In genomic region chr7:148856891-148857290, GRCh38 we compare ENCODE assay signal across 12 cellular contexts. TPM values are rescaled to one million over a fixed set of nuclear protein-coding genes. Genes with fewer than 3 reads are reported as not detected.
A peak's percentile ranks its signal among the peaks of the same experiment; 100 is the strongest.
DNase-seq lines count a peak whose midpoint lies in the region; ATAC-seq, FAIRE-seq and TF ChIP-seq lines count a peak whose summit lies in the region.
"Had no signal": no experiment of that assay in that cellular context is flagged by ENCODE, and none has a peak within 500 bp of the region (broad histone marks: within the 10 kb centered on the region; RNA-seq: fewer than 3 reads in every experiment).

No MANE protein-coding gene starts in this region.

- H3K4me3 ChIP-seq in astrocyte (ENCODE audit: insufficient read depth, low read depth, low read length), result no peak overlapping the region
- H3K4me3 ChIP-seq: gastrocnemius medialis, left ventricle myocardium inferior, thoracic aorta had no signal

- no peak overlapping the region for H3K4me2 ChIP-seq in astrocyte (ENCODE audit: low read length)

- no peak overlapping the region for H3K4me3 Mint-ChIP-seq in activated T-cell treated with anti-CD3 and anti-CD28 coated beads, Interleukin-2, amount 50 U/mL, for 4 hours
- no peak overlapping the region for H3K4me3 Mint-ChIP-seq in astrocyte (ENCODE audit: unreplicated experiment)
- peak overlapping the region; percentile 40 to 45 for H3K4me3 Mint-ChIP-seq in stimulated activated naive CD8-positive, alpha-beta T cell treated with anti-CD3 and anti-CD28 coated beads, Interleukin-15, amount 100 ng/mL, for 72 hours

- peaks cover 4% of the 10 kb centered on the region for H3K4me1 ChIP-seq in astrocyte (ENCODE audit: insufficient read depth, low read length)
- H3K4me1 ChIP-seq: gastrocnemius medialis, left ventricle myocardium inferior had no signal

- peaks cover 32% of the 10 kb centered on the region for H4K20me1 ChIP-seq in astrocyte (ENCODE audit: insufficient read depth, low read length)

- H3K79me2 ChIP-seq in astrocyte (ENCODE audit: insufficient read depth, low read length), result peaks cover 89% of the 10 kb centered on the region

- H3K4me1 Mint-ChIP-seq in activated T-cell treated with anti-CD3 and anti-CD28 coated beads, Interleukin-2, amount 50 U/mL, for 4 hours (ENCODE audit: low read depth), result peaks cover 25% of the 10 kb centered on the region
- peaks cover 5% of the 10 kb centered on the region for H3K4me1 Mint-ChIP-seq in astrocyte (ENCODE audit: low read depth, unreplicated experiment)
- peaks cover 38% of the 10 kb centered on the region for H3K4me1 Mint-ChIP-seq in stimulated activated naive CD8-positive, alpha-beta T cell treated with anti-CD3 and anti-CD28 coated beads, Interleukin-15, amount 100 ng/mL, for 72 hours

- no peak overlapping the region for H3K9ac ChIP-seq in astrocyte (ENCODE audit: low read length)

- H3K27me3 ChIP-seq in astrocyte (ENCODE audit: insufficient read depth, low read length), result no peaks in the 10 kb centered on the region
- H3K27me3 ChIP-seq: gastrocnemius medialis had no signal

- peaks cover 2% of the 10 kb centered on the region for H3K36me3 Mint-ChIP-seq in activated T-cell treated with anti-CD3 and anti-CD28 coated beads, Interleukin-2, amount 50 U/mL, for 4 hours (ENCODE audit: insufficient read depth)
- H3K36me3 Mint-ChIP-seq in astrocyte (ENCODE audit: low read depth, unreplicated experiment), result no peaks in the 10 kb centered on the region

- no peak overlapping the region for H3K27ac Mint-ChIP-seq in astrocyte (ENCODE audit: unreplicated experiment)
- peak overlapping the region in 1 of 2 donors; percentile 75 for H3K27ac Mint-ChIP-seq in stimulated activated naive CD8-positive, alpha-beta T cell treated with anti-CD3 and anti-CD28 coated beads, Interleukin-15, amount 100 ng/mL, for 72 hours

- H3K36me3 ChIP-seq in astrocyte (ENCODE audit: insufficient read depth, low read length), result no peaks in the 10 kb centered on the region
- H3K36me3 ChIP-seq: gastrocnemius medialis, left ventricle myocardium inferior, thoracic aorta had no signal

- peak; percentile 81 for ATAC-seq in activated T-cell treated with anti-CD3 and anti-CD28 coated beads, Interleukin-2, amount 50 U/mL, for 4 hours
- ATAC-seq in HG03432 (IDR thresholded peaks at IDR 0.05; ENCODE audit: unreplicated experiment) (peak; percentile 56), GM18867 (IDR thresholded peaks at IDR 0.05; ENCODE audit: unreplicated experiment) (no peak)
- peak; percentile 99 for ATAC-seq in stimulated activated naive CD8-positive, alpha-beta T cell treated with anti-CD3 and anti-CD28 coated beads, Interleukin-15, amount 100 ng/mL, for 72 hours
- ATAC-seq: gastrocnemius medialis had no signal

- H3K9me3 ChIP-seq in astrocyte (ENCODE audit: insufficient read depth, low read depth, low read length), result no peaks in the 10 kb centered on the region
- H3K9me3 ChIP-seq: gastrocnemius medialis, left ventricle myocardium inferior, thoracic aorta had no signal

- H3K27ac ChIP-seq in astrocyte (ENCODE audit: low read depth, low read length), result no peak overlapping the region
- H3K27ac ChIP-seq: gastrocnemius medialis, left ventricle myocardium inferior, thoracic aorta had no signal

- no peak overlapping the region for H2AFZ ChIP-seq in astrocyte (ENCODE audit: low read depth, low read length)

- TF ChIP-seq CTCF in astrocyte (IDR thresholded peaks at IDR 0.05; ENCODE audit: insufficient read depth, low read depth, low read length), result no peak

- FAIRE-seq in astrocyte (lab: Jason Lieb, UNC), result no peak

- H3K9me3 Mint-ChIP-seq in activated T-cell treated with anti-CD3 and anti-CD28 coated beads, Interleukin-2, amount 50 U/mL, for 4 hours, result no peaks in the 10 kb centered on the region
- H3K9me3 Mint-ChIP-seq in astrocyte (ENCODE audit: unreplicated experiment), result no peaks in the 10 kb centered on the region
- no peaks in the 10 kb centered on the region for H3K9me3 Mint-ChIP-seq in stimulated activated naive CD8-positive, alpha-beta T cell treated with anti-CD3 and anti-CD28 coated beads, Interleukin-15, amount 100 ng/mL, for 72 hours

- H3K27me3 Mint-ChIP-seq in activated T-cell treated with anti-CD3 and anti-CD28 coated beads, Interleukin-2, amount 50 U/mL, for 4 hours (ENCODE audit: low read depth), result no peaks in the 10 kb centered on the region
- H3K27me3 Mint-ChIP-seq in astrocyte (ENCODE audit: low read depth, unreplicated experiment), result no peaks in the 10 kb centered on the region
- H3K27me3 Mint-ChIP-seq in stimulated activated naive CD8-positive, alpha-beta T cell treated with anti-CD3 and anti-CD28 coated beads, Interleukin-15, amount 100 ng/mL, for 72 hours, result no peaks in the 10 kb centered on the region

- no peak for DNase-seq in activated T-cell treated with anti-CD3 and anti-CD28 coated beads, Interleukin-2, amount 50 U/mL, for 4 hours
- DNase-seq in activated T-cell treated with anti-CD3 and anti-CD28 coated beads, Interleukin-2, amount 50 U/mL, for 48 hours, result no peak
- DNase-seq in astrocyte (ENCODE audit: low read depth) (peak; percentile 48), KG1 (lab: John Stamatoyannopoulos, UW) (no peak), activated gamma-delta T cell treated with Interleukin-2 at 50 U/mL for 16 hours (no peak)
- DNase-seq in stimulated activated naive CD8-positive, alpha-beta T cell treated with anti-CD3 and anti-CD28 coated beads, Interleukin-15, amount 100 ng/mL, for 72 hours, result peak in 1 of 2 donors; percentile 49
- DNase-seq: left ventricle myocardium inferior, NCI-H510A had no signal

RNA-seq across cellular contexts. Expression of gene EZH2, which starts 27.2 kb away (rescaled TPM):
- total RNA-seq in activated T-cell treated with anti-CD3 and anti-CD28 coated beads, Interleukin-2, amount 50 U/mL, for 4 hours, result 100 to 1,000 TPM; 114 to 137 (median 123) TPM
- 10.9 and 13.8 TPM in 2 replicates for total RNA-seq in astrocyte

Comparison
In these comparisons a context has a peak if more than half of its experiments do, and no peak if none do; other contexts are left out.
1. H3K4me3 Mint-ChIP-seq: peak in stimulated activated naive CD8-positive, alpha-beta T cell treated with anti-CD3 and anti-CD28 coated beads, Interleukin-15, amount 100 ng/mL, for 72 hours (2 of 2); none in activated T-cell treated with anti-CD3 and anti-CD28 coated beads, Interleukin-2, amount 50 U/mL, for 4 hours (single experiment) and astrocyte (single experiment).